In genomic region chr9:23825700-23826099, GRCh38 we compare ENCODE assay signal across 11 cellular contexts. TPM values are rescaled to one million over a fixed set of nuclear protein-coding genes. Genes with fewer than 3 reads are reported as not detected.
DNase-seq lines count a peak whose midpoint lies in the region; ATAC-seq and TF ChIP-seq lines count a peak whose summit lies in the region.
"Had no signal": no experiment of that assay in that cellular context is flagged by ENCODE, and none has a peak within 500 bp of the region (broad histone marks: within the 10 kb centered on the region; RNA-seq: fewer than 3 reads in every experiment).

No MANE protein-coding gene starts in this region.

- no peaks in the 10 kb centered on the region for H3K9me3 ChIP-seq in upper lobe of right lung
- H3K9me3 ChIP-seq: prostate gland had no signal

- DNase-seq in NCI-H82 (lab: John Stamatoyannopoulos, UW) (peak; percentile 42), NCI-H82 treated with DMSO at 0.1 percent for 48 hours (lab: John Stamatoyannopoulos, UW; ENCODE audit: unreplicated experiment) (no peak), dermis blood vessel endothelial cell (peak; percentile 6), mesendoderm (no peak), upper lobe of right lung (no peak), hippocampal formation (lab: John Stamatoyannopoulos, UW) (no peak), GM10266 (ENCODE audit: extremely low spot score) (no peak), GM19238 (ENCODE audit: insufficient read length, low spot score) (no peak)

- H3K9ac ChIP-seq in mesendoderm (ENCODE audit: low read length) = peak overlapping the region; percentile 70

- no peak overlapping the region for H2BK120ac ChIP-seq in mesendoderm (ENCODE audit: low read depth, low read length)

- H3K4ac ChIP-seq in mesendoderm (ENCODE audit: low read depth, low read length) = no peak overlapping the region

- H3K27me3 ChIP-seq in mesendoderm (ENCODE audit: insufficient read depth, low read length, poor library complexity) (peaks cover 25% of the 10 kb centered on the region), upper lobe of right lung (peaks cover 88% of the 10 kb centered on the region)

- H3K79me2 ChIP-seq in mesendoderm (ENCODE audit: control insufficient read depth, insufficient read depth, low read length) = peaks cover 1% of the 10 kb centered on the region

- no peak overlapping the region for H2BK15ac ChIP-seq in mesendoderm (replicated peaks; ENCODE audit: low read depth)

- TF ChIP-seq CTCF in upper lobe of right lung (IDR thresholded peaks at IDR 0.05) (no peak), GM10266 (IDR thresholded peaks at IDR 0.05; ENCODE audit: control insufficient read depth, insufficient read depth, low read depth, missing control alignments) (no peak)

- H3K79me1 ChIP-seq in mesendoderm (ENCODE audit: low read length) = no peaks in the 10 kb centered on the region

- no peak for ATAC-seq in upper lobe of right lung

- no peak overlapping the region for H3K23ac ChIP-seq in mesendoderm (ENCODE audit: low read length)

- H3K18ac ChIP-seq in mesendoderm (ENCODE audit: low read length) = no peak overlapping the region

- H3K36me3 ChIP-seq in mesendoderm (ENCODE audit: control insufficient read depth, insufficient read depth, low read length) = no peaks in the 10 kb centered on the region
- H3K36me3 ChIP-seq in upper lobe of right lung = no peaks in the 10 kb centered on the region
- H3K36me3 ChIP-seq: prostate gland had no signal

- no peak overlapping the region for H2AK5ac ChIP-seq in mesendoderm (ENCODE audit: low read length)

- H4K5ac ChIP-seq in mesendoderm (ENCODE audit: low read length) = no peak overlapping the region

- H3K27ac ChIP-seq in mesendoderm (ENCODE audit: low read depth, low read length) (no peak overlapping the region), upper lobe of right lung (no peak overlapping the region)
- H3K27ac ChIP-seq: HL-60, prostate gland had no signal

- H3K4me1 ChIP-seq in mesendoderm (ENCODE audit: control insufficient read depth, low read depth, low read length) (peaks cover 12% of the 10 kb centered on the region), upper lobe of right lung (peaks cover 11% of the 10 kb centered on the region)
- H3K4me1 ChIP-seq: prostate gland had no signal

- WGBS in mesendoderm (ENCODE audit: extremely low coverage, insufficient coverage, low lambda C conversion rate) = no CpG with 5 or more reads among the region's 12 CpGs

- no peak overlapping the region for H4K8ac ChIP-seq in mesendoderm (ENCODE audit: low read depth, low read length)

- peak overlapping the region; percentile 88 for H3K56ac ChIP-seq in mesendoderm (ENCODE audit: low read length)

- intact Hi-C loops in upper lobe of right lung (cut with DNase I) = no loop called here

- no peak overlapping the region for H2BK5ac ChIP-seq in mesendoderm (ENCODE audit: low read length)

- H3K4me3 ChIP-seq in mesendoderm (ENCODE audit: low read length) (peak overlapping the region; percentile 78), upper lobe of right lung (peak overlapping the region; percentile 44)
- H3K4me3 ChIP-seq: prostate gland had no signal

- peak overlapping the region; percentile 73 for H3K4me2 ChIP-seq in mesendoderm (ENCODE audit: low read length)

RNA-seq across cellular contexts. Expression of gene ELAVL2, which starts 0.3 kb away (rescaled TPM):
- total RNA-seq in dermis blood vessel endothelial cell (0.47 and 0.68 TPM in 2 replicates), upper lobe of right lung (not detected)
- polyA plus RNA-seq in mesendoderm (2013, experiment 1 of 2) = 5.2 TPM
- polyA plus RNA-seq in mesendoderm (2013, experiment 2 of 2) = 4.8 TPM
- total RNA-seq: A673 had no signal

Comparison
In these comparisons a context has a peak if more than half of its experiments do, and no peak if none do; other contexts are left out.
1. DNase-seq: peak in NCI-H82 (single experiment) and dermis blood vessel endothelial cell (single experiment); none in NCI-H82 treated with DMSO at 0.1 percent for 48 hours (single experiment), mesendoderm (single experiment), upper lobe of right lung (single experiment), hippocampal formation (0 of 2), GM10266 (single experiment) and GM19238 (single experiment).